ENCODE assay signal across 13 cellular contexts in genomic region chr1:231705860-231706553, GRCh38.
"Had no signal": no experiment of that assay in that cellular context is flagged by ENCODE, and none has a peak within 500 bp of the region (broad histone marks: within the 10 kb centered on the region; RNA-seq: fewer than 3 reads in every experiment).

No MANE protein-coding gene starts in this region.

- H3K9me3 ChIP-seq: ascending aorta, stomach, thoracic aorta, upper lobe of right lung had no signal

- H3K4me3 ChIP-seq: ascending aorta, cardiac muscle cell, stomach, thoracic aorta, upper lobe of right lung had no signal

- ATAC-seq: activated CD4-positive, CD25-positive, alpha-beta regulatory T cell treated with anti-CD3 and anti-CD28 coated beads, Interleukin-2, amount 50 U/mL, for 24 hours; natural killer cell; upper lobe of right lung had no signal

- H3K36me3 ChIP-seq: ascending aorta, cardiac muscle cell, thoracic aorta, upper lobe of right lung had no signal

- DNase-seq: activated naive CD4-positive, alpha-beta T cell treated with Interleukin-2 at 50 U/mL for 16 hours; activated T-cell treated with anti-CD3 and anti-CD28 coated beads for 4 hours; erythroblast; mammary epithelial cell; natural killer cell; nucleus accumbens; stomach; T-helper 2 cell; upper lobe of right lung had no signal

- H3K4me1 ChIP-seq: ascending aorta had no signal

- H3K27me3 ChIP-seq: ascending aorta, cardiac muscle cell, stomach, upper lobe of right lung had no signal

- H3K27ac ChIP-seq: ascending aorta, cardiac muscle cell, stomach, thoracic aorta, upper lobe of right lung had no signal
